9 cellular contexts compared by ENCODE assay signal in genomic region chr2:7835693-7836680, GRCh38.
A peak's percentile ranks its signal among the peaks of the same experiment; 100 is the strongest.
DNase-seq lines count a peak whose midpoint lies in the region; ATAC-seq and TF ChIP-seq lines count a peak whose summit lies in the region.
"Had no signal": no experiment of that assay in that cellular context is flagged by ENCODE, and none has a peak within 500 bp of the region (broad histone marks: within the 10 kb centered on the region; RNA-seq: fewer than 3 reads in every experiment).

No MANE protein-coding gene starts in this region.

- H3K9me3 ChIP-seq in naive thymus-derived CD4-positive, alpha-beta T cell (ENCODE audit: control insufficient read depth in 2 of 3, low read length in 3 of 3) = no peaks in the 10 kb centered on the region

- H3K4me1 ChIP-seq in naive thymus-derived CD4-positive, alpha-beta T cell (ENCODE audit: control insufficient read depth in 2 of 2, insufficient read depth in 2 of 2, low read length in 2 of 2) = peaks cover 0 to 4% of the 10 kb centered on the region in 2 donors

- DNase-seq in NCI-H2171 (lab: John Stamatoyannopoulos, UW) (peak; percentile 5), RKO (ENCODE audit: low spot score) (no peak), A172 (ENCODE audit: low spot score) (no peak), T-helper 1 cell (no peak), coronary artery (ENCODE audit: low spot score) (no peak)
- peak in 6 of 9 donors; percentile 2 to 41 (median 19) for DNase-seq in naive thymus-derived CD4-positive, alpha-beta T cell

- no peak for TF ChIP-seq CTCF in coronary artery (IDR thresholded peaks at IDR 0.05)

- peak overlapping the region in 1 of 9 donors; percentile 31 for H3K27ac Mint-ChIP-seq in naive thymus-derived CD4-positive, alpha-beta T cell

- H3K4me3 ChIP-seq in naive thymus-derived CD4-positive, alpha-beta T cell (ENCODE audit: low read length) = no peak overlapping the region
- H3K4me3 ChIP-seq in coronary artery = no peak overlapping the region

- peaks cover 12 to 21% (median 16%) of the 10 kb centered on the region in 7 donors for H3K4me1 Mint-ChIP-seq in naive thymus-derived CD4-positive, alpha-beta T cell

- H3K36me3 Mint-ChIP-seq in naive thymus-derived CD4-positive, alpha-beta T cell = peaks cover 0 to 15% (median 2%) of the 10 kb centered on the region in 5 donors
- H3K36me3 Mint-ChIP-seq: immature natural killer cell had no signal

- ATAC-seq in GM19023 (IDR thresholded peaks at IDR 0.05; ENCODE audit: unreplicated experiment) = peak; percentile 83
- peak; percentile 96 for ATAC-seq in HG02884 (IDR thresholded peaks at IDR 0.05; ENCODE audit: unreplicated experiment)
- ATAC-seq in naive thymus-derived CD4-positive, alpha-beta T cell = peak; percentile 66

- no peak overlapping the region for H3K27ac ChIP-seq in naive thymus-derived CD4-positive, alpha-beta T cell (ENCODE audit: low read depth, low read length)
- no peak overlapping the region for H3K27ac ChIP-seq in coronary artery

- intact Hi-C loops in naive thymus-derived CD4-positive, alpha-beta T cell (cut with micrococcal nuclease) = no loop called here

- no peaks in the 10 kb centered on the region for H3K27me3 ChIP-seq in naive thymus-derived CD4-positive, alpha-beta T cell (ENCODE audit: control insufficient read depth in 2 of 2, insufficient read depth in 2 of 2, low read length in 2 of 2)

- POLR2A ChIA-PET in naive thymus-derived CD4-positive, alpha-beta T cell (lab: Charles Lee) = no interaction called here

- peaks cover 0 to 27% (median 2%) of the 10 kb centered on the region in 11 donors for H3K9me3 Mint-ChIP-seq in naive thymus-derived CD4-positive, alpha-beta T cell
- H3K9me3 Mint-ChIP-seq: immature natural killer cell had no signal

- H3K36me3 ChIP-seq in naive thymus-derived CD4-positive, alpha-beta T cell (ENCODE audit: control insufficient read depth in 2 of 3, insufficient read depth in 3 of 3, low read length in 3 of 3) = no peaks in the 10 kb centered on the region

- no peaks in the 10 kb centered on the region for H3K27me3 Mint-ChIP-seq in naive thymus-derived CD4-positive, alpha-beta T cell

- CTCF ChIA-PET in naive thymus-derived CD4-positive, alpha-beta T cell (lab: Charles Lee) = no interaction called here

- peak overlapping the region in 5 of 10 donors; percentile 13 to 55 (median 43) for H3K4me3 Mint-ChIP-seq in naive thymus-derived CD4-positive, alpha-beta T cell

Comparison
In these comparisons a context has a peak if more than half of its experiments do, and no peak if none do; other contexts are left out.
1. DNase-seq: peak in NCI-H2171 (single experiment) and naive thymus-derived CD4-positive, alpha-beta T cell (6 of 9); none in RKO (single experiment), A172 (single experiment), T-helper 1 cell (0 of 5) and coronary artery (single experiment).
2. Peak in every context shown above with its lines, with median percentiles within 50 percentile points of each other: ATAC-seq.